ENCODE assay signal across 8 cellular contexts in genomic region chr5:126776499-126777256, GRCh38. TPM values are rescaled to one million over a fixed set of nuclear protein-coding genes. Genes with fewer than 3 reads are reported as not detected.
DNase-seq lines count a peak whose midpoint lies in the region; ATAC-seq and TF ChIP-seq lines count a peak whose summit lies in the region.

Gene LMNB1 (plus strand): TSS chr5:126777136. CDS start chr5:126777509, 373 bp downstream.

- H3K36me3 Mint-ChIP-seq in activated naive CD4-positive, alpha-beta T cell treated with anti-CD3 and anti-CD28 coated beads, Interleukin-2, amount 10 ng/mL, durations not matched to agents 7 days and 5 days, result peaks cover 31% of the 10 kb centered on the region

- H3K9me3 ChIP-seq in SK-N-SH (no peaks in the 10 kb centered on the region), gastroesophageal sphincter (no peaks in the 10 kb centered on the region)

- H3F3A ChIP-seq in SK-N-SH (replicated peaks; ENCODE audit: insufficient read depth), result peaks cover 19% of the 10 kb centered on the region

- no peaks in the 10 kb centered on the region for H3K9me2 ChIP-seq in SK-N-SH

- H3K27me3 Mint-ChIP-seq in activated naive CD4-positive, alpha-beta T cell treated with anti-CD3 and anti-CD28 coated beads, Interleukin-2, amount 10 ng/mL, durations not matched to agents 7 days and 5 days, result no peaks in the 10 kb centered on the region

- peaks cover 4% of the 10 kb centered on the region in 2 experiments; a peak in 3 of 4 replicates for H3K4me1 ChIP-seq in SK-N-SH (ENCODE audit: control insufficient read depth in 1 of 2, insufficient read depth in 2 of 2, low read depth in 1 of 2, low read length in 1 of 2)
- H3K4me1 ChIP-seq in gastroesophageal sphincter, result peaks cover 0 to 23% (median 3%) of the 10 kb centered on the region in 3 donors

- peaks cover 24% of the 10 kb centered on the region; the same call in 1 of the 2 replicates for H4K20me1 ChIP-seq in SK-N-SH (ENCODE audit: insufficient read depth)

- TF ChIP-seq POLR2A in gastroesophageal sphincter (IDR thresholded peaks at IDR 0.05), result peak in 1 of 2 donors; percentile 31

- no peaks in the 10 kb centered on the region for H3K36me3 ChIP-seq in SK-N-SH (replicated peaks in 1 of 2; ENCODE audit: control insufficient read depth in 1 of 2, insufficient read depth in 2 of 2, low read length in 1 of 2)
- no peaks in the 10 kb centered on the region for H3K36me3 ChIP-seq in gastroesophageal sphincter

- peak within 1 kb of the TSS; percentile 99 for H3K27ac Mint-ChIP-seq in activated naive CD4-positive, alpha-beta T cell treated with anti-CD3 and anti-CD28 coated beads, Interleukin-2, amount 10 ng/mL, durations not matched to agents 7 days and 5 days

- WGBS in SK-N-SH (ENCODE audit: low lambda C conversion rate), result 0% methylated on average over 25 of the region's 74 CpGs
- 0% methylated on average over 10 of the region's 74 CpGs; no CpG with 5 or more reads in 1 of the 2 donors for WGBS in gastroesophageal sphincter (ENCODE audit: low coverage in 1 of 2), 2 donors

- H3K4me3 ChIP-seq in SK-N-SH (ENCODE audit: low read depth in 2 of 2, low read length in 1 of 2) (peak within 1 kb of the TSS; percentile 80 to 83), gastroesophageal sphincter (peak within 1 kb of the TSS; percentile 37 to 80)

- peak within 1 kb of the TSS; percentile 93 for H2AFZ ChIP-seq in SK-N-SH (ENCODE audit: low read depth)

- H3K27me3 ChIP-seq in SK-N-SH (ENCODE audit: insufficient read depth) (no peaks in the 10 kb centered on the region), gastroesophageal sphincter (no peaks in the 10 kb centered on the region)

- CTCF ChIA-PET in GM10248 (lab: Yijun Ruan, JAX) (interaction anchor here (1.0 to 10.2 kb wide), 11 partner anchors 9 to 118 kb away, joined by 3 to 319 read pairs (median 8); no protein-coding TSS in a partner anchor), SK-N-SH (lab: Yijun Ruan, JAX) (interaction anchor here (1.2 to 8.8 kb wide), 3 partner anchors 9 to 99 kb away, joined by 4 to 172 read pairs (median 7); no protein-coding TSS in a partner anchor)
- CTCF ChIA-PET in activated naive CD4-positive, alpha-beta T cell treated with anti-CD3 and anti-CD28 coated beads, Interleukin-2, amount 10 ng/mL, durations not matched to agents 7 days and 5 days (lab: Charles Lee), result interaction anchor here (0.9 to 7.8 kb wide), 12 partner anchors 13 to 277 kb away, joined by 3 to 298 read pairs (median 10); no protein-coding TSS in a partner anchor

- peaks cover 46% of the 10 kb centered on the region for H3K79me2 ChIP-seq in SK-N-SH (ENCODE audit: insufficient read depth)

- TF ChIP-seq RAD21 in SK-N-SH (IDR thresholded peaks at IDR 0.05; ENCODE audit: low read length), result no peak

- peak within 1 kb of the TSS; percentile 95 for H3K9ac ChIP-seq in SK-N-SH

- POLR2A ChIA-PET in GM10248 (lab: Yijun Ruan, JAX), result interaction anchor here (0.8 to 2.4 kb wide), 5 partner anchors 10 to 96 kb away, joined by 3 to 17 read pairs (median 5); no protein-coding TSS in a partner anchor
- POLR2A ChIA-PET in SK-N-SH (lab: Yijun Ruan, JAX), result interaction anchor here (1.0 to 2.4 kb wide), 5 partner anchors 10 to 741 kb away, joined by 3 to 34 read pairs (median 6); partner anchors contain the start of gene PRRC1

- peaks cover 39% of the 10 kb centered on the region for H3K4me1 Mint-ChIP-seq in activated naive CD4-positive, alpha-beta T cell treated with anti-CD3 and anti-CD28 coated beads, Interleukin-2, amount 10 ng/mL, durations not matched to agents 7 days and 5 days

- TF ChIP-seq EP300 in SK-N-SH (IDR thresholded peaks at IDR 0.05; ENCODE audit: borderline replicate concordance in 1 of 2, low read depth in 1 of 2, low read length in 1 of 2), result peak; percentile 11 to 84; a peak in 2 of 4 replicates
- TF ChIP-seq EP300 in gastroesophageal sphincter (IDR thresholded peaks at IDR 0.05), result peak; percentile 16

- ATAC-seq in HG02610 (IDR thresholded peaks at IDR 0.05; ENCODE audit: unreplicated experiment) (peak; percentile 66), gastroesophageal sphincter (peak; percentile 94)

- no peaks in the 10 kb centered on the region for H3K9me3 Mint-ChIP-seq in activated naive CD4-positive, alpha-beta T cell treated with anti-CD3 and anti-CD28 coated beads, Interleukin-2, amount 10 ng/mL, durations not matched to agents 7 days and 5 days

- H3K4me3 Mint-ChIP-seq in activated naive CD4-positive, alpha-beta T cell treated with anti-CD3 and anti-CD28 coated beads, Interleukin-2, amount 10 ng/mL, durations not matched to agents 7 days and 5 days, result peak within 1 kb of the TSS; percentile 96

- DNase-seq in GM10248 (ENCODE audit: extremely low spot score) (peak; percentile 93), NCI-H1092 (lab: John Stamatoyannopoulos, UW) (peak; percentile 89), SK-N-SH (peak; percentile 95), non-pigmented ciliary epithelial cell (ENCODE audit: low read depth) (peak; percentile 47), superior temporal gyrus (ENCODE audit: extremely low spot score) (peak; percentile 89)
- DNase-seq in activated naive CD4-positive, alpha-beta T cell treated with anti-CD3 and anti-CD28 coated beads, Interleukin-2, amount 10 ng/mL, durations not matched to agents 7 days and 5 days, result peak; percentile 96

- H3K27ac ChIP-seq in SK-N-SH (ENCODE audit: low read depth in 2 of 2, low read length in 1 of 2), result peak within 1 kb of the TSS; percentile 90 to 94
- peak within 1 kb of the TSS; percentile 11 to 94 (median 90) for H3K27ac ChIP-seq in gastroesophageal sphincter

- TF ChIP-seq CTCF in GM10248 (IDR thresholded peaks at IDR 0.05; ENCODE audit: control extremely low read depth, extremely low read depth, low read depth, missing control alignments), result no peak
- TF ChIP-seq CTCF in SK-N-SH (IDR thresholded peaks at IDR 0.05), result no peak
- TF ChIP-seq CTCF in gastroesophageal sphincter (IDR thresholded peaks at IDR 0.05), result peak in 2 of 4 experiments; percentile 16 to 17

- H3K4me2 ChIP-seq in SK-N-SH, result peak within 1 kb of the TSS; percentile 83

TF ChIP-seq in SK-N-SH, 30 proteins besides CTCF, POLR2A, EP300 and RAD21 (continues in another document):
- TF ChIP-seq SMC3 (IDR thresholded peaks at IDR 0.05; ENCODE audit: low read depth, low read length) (no peak), MAX (IDR thresholded peaks at IDR 0.05; ENCODE audit: low read depth) (peak; percentile 84), TEAD4 (IDR thresholded peaks at IDR 0.05; ENCODE audit: borderline replicate concordance, insufficient read depth) (no peak; the same call in 1 of the 2 replicates), RFX5 (IDR thresholded peaks at IDR 0.05; ENCODE audit: low read length) (no peak), FOSL2 (IDR thresholded peaks at IDR 0.05; ENCODE audit: borderline replicate concordance, low read depth) (peak; percentile 39), NRF1 (IDR thresholded peaks at IDR 0.05; ENCODE audit: low read depth, low read length) (peak; percentile 35; the same call in 1 of the 2 replicates), REST (IDR thresholded peaks at IDR 0.05; ENCODE audit: low read depth, low read length) (peak; percentile 15; the same call in 1 of the 2 replicates), MXI1 (IDR thresholded peaks at IDR 0.05; ENCODE audit: low read depth, low read length) (peak; percentile 98), POLR2AphosphoS5 (IDR thresholded peaks at IDR 0.05; ENCODE audit: low read depth, low read length) (peak; percentile 80), GATA2 (CRISPR knock-in tag; IDR thresholded peaks at IDR 0.05) (no peak), USF2 (IDR thresholded peaks at IDR 0.05; ENCODE audit: borderline replicate concordance, low read depth, low read length) (peak; percentile 90)

RNA-seq across cellular contexts. Expression of gene LMNB1, which starts in this region (rescaled TPM):
- polyA plus RNA-seq in SK-N-SH (2012; rRNA removed), result 20.8 and 34.9 TPM in 2 replicates
- polyA plus RNA-seq in SK-N-SH (2012; cell fraction: cytosol; rRNA removed), result 41.9 and 46.1 TPM in 2 replicates
- 25.2 and 28.3 TPM in 2 replicates for polyA plus RNA-seq in SK-N-SH (2012; cell fraction: nucleus; rRNA removed)
- total RNA-seq in gastroesophageal sphincter, result 10 to 100 TPM in 1 of 4 donors, 1 to 10 TPM in 3; 3.2 to 14.3 (median 6.6) TPM

Comparison
In these comparisons a context has a peak if more than half of its experiments do, and no peak if none do; other contexts are left out.
1. Peak in every context shown above with its lines: DNase-seq, ATAC-seq, H3K4me3 ChIP-seq and H3K27ac ChIP-seq.